8 cellular contexts compared by ENCODE assay signal in genomic region chr7:139358541-139359365, GRCh38. TPM values are rescaled to one million over a fixed set of nuclear protein-coding genes. Genes with fewer than 3 reads are reported as not detected.
DNase-seq lines count a peak whose midpoint lies in the region; ATAC-seq and TF ChIP-seq lines count a peak whose summit lies in the region.

No MANE protein-coding gene starts in this region.

- H3K27ac ChIP-seq in KOPT-K1 (ENCODE audit: low read depth, low read length, poor library complexity, severe bottlenecking): peak overlapping the region; percentile 90
- peak overlapping the region; percentile 99 for H3K27ac ChIP-seq in WERI-Rb-1
- H3K27ac ChIP-seq in mesenchymal stem cell (ENCODE audit: low read length, poor library complexity, severe bottlenecking): peak overlapping the region; percentile 100

- 7% methylated on average over 34 of the region's 39 CpGs for WGBS in mesenchymal stem cell

- H4K8ac ChIP-seq in mesenchymal stem cell (ENCODE audit: low read length): peak overlapping the region; percentile 27

- peaks cover 4% of the 10 kb centered on the region for H3K79me1 ChIP-seq in mesenchymal stem cell (replicated peaks; ENCODE audit: low read length, poor library complexity, severe bottlenecking)

- H3K4me2 ChIP-seq in mesenchymal stem cell (ENCODE audit: low read length, poor library complexity, severe bottlenecking): peak overlapping the region; percentile 77

- H3K27me3 ChIP-seq in WERI-Rb-1 (ENCODE audit: insufficient read depth, low read depth, severe bottlenecking): no peaks in the 10 kb centered on the region
- H3K27me3 ChIP-seq in mesenchymal stem cell (ENCODE audit: control insufficient read depth in 1 of 2, insufficient read depth in 1 of 2, low read length in 2 of 2): no peaks in the 10 kb centered on the region

- H2BK5ac ChIP-seq in mesenchymal stem cell (ENCODE audit: low read depth, low read length, poor library complexity, severe bottlenecking): peak overlapping the region; percentile 3

- DNase-seq in DMS53 (lab: John Stamatoyannopoulos, UW): peak; percentile 94
- peak; percentile 17 for DNase-seq in WERI-Rb-1
- DNase-seq in dermis blood vessel endothelial cell: peak; percentile 61
- peak; percentile 48 for DNase-seq in mesenchymal stem cell
- peak; percentile 39 for DNase-seq in stimulated activated naive CD8-positive, alpha-beta T cell treated with anti-CD3 and anti-CD28 coated beads, Interleukin-15, Interleukin-2, amounts not matched to agents 100 U/mL and 50 U/mL, for 24 hours
- no peak for DNase-seq in NCI-H1694 (lab: John Stamatoyannopoulos, UW)

- H3K4me1 ChIP-seq in mesenchymal stem cell (ENCODE audit: control insufficient read depth, insufficient read depth, low read depth, low read length): peaks cover 3% of the 10 kb centered on the region

- H2BK15ac ChIP-seq in mesenchymal stem cell (ENCODE audit: low read depth, poor library complexity, severe bottlenecking): peak overlapping the region; percentile 74

- no peak overlapping the region for H2AFZ ChIP-seq in mesenchymal stem cell (ENCODE audit: low read depth, low read length)

- peak overlapping the region in 1 of 2 experiments; percentile 9 for H3K23ac ChIP-seq in mesenchymal stem cell (ENCODE audit: low read length in 2 of 2)

- peak; percentile 8 for ATAC-seq in GM21423 (IDR thresholded peaks at IDR 0.05; ENCODE audit: unreplicated experiment)
- ATAC-seq in stimulated activated naive CD8-positive, alpha-beta T cell treated with anti-CD3 and anti-CD28 coated beads, Interleukin-15, Interleukin-2, amounts not matched to agents 100 U/mL and 50 U/mL, for 24 hours: peak; percentile 0

- no peak overlapping the region for H4K91ac ChIP-seq in mesenchymal stem cell (ENCODE audit: low read length)

- no peak overlapping the region for H2BK12ac ChIP-seq in mesenchymal stem cell (ENCODE audit: low read length in 2 of 2)

- H3K4me3 ChIP-seq in WERI-Rb-1 (ENCODE audit: low read depth, low read length) (peak overlapping the region; percentile 85), mesenchymal stem cell (ENCODE audit: insufficient read depth in 1 of 2, low read depth in 1 of 2, low read length in 2 of 2) (peak overlapping the region; percentile 82 to 98)

- H3K36me3 ChIP-seq in KOPT-K1 (ENCODE audit: insufficient read depth, low read length): peaks cover 19% of the 10 kb centered on the region
- peaks cover 22% of the 10 kb centered on the region for H3K36me3 ChIP-seq in WERI-Rb-1
- H3K36me3 ChIP-seq in mesenchymal stem cell (ENCODE audit: control insufficient read depth in 1 of 2, insufficient read depth in 2 of 2, low read depth in 1 of 2, low read length in 2 of 2): peaks cover 3 to 12% of the 10 kb centered on the region in 2 experiments

- no peak for TF ChIP-seq CTCF in WERI-Rb-1 (IDR thresholded peaks at IDR 0.05; ENCODE audit: low read depth, low read length)

- H2AK5ac ChIP-seq in mesenchymal stem cell (ENCODE audit: low read length, severe bottlenecking): no peak overlapping the region

- peak overlapping the region in 1 of 2 experiments; percentile 19 for H3K4ac ChIP-seq in mesenchymal stem cell (ENCODE audit: low read depth in 1 of 2, low read length in 2 of 2)

- H3K18ac ChIP-seq in mesenchymal stem cell (ENCODE audit: low read depth in 1 of 2, low read length in 2 of 2): peak overlapping the region; percentile 92 to 97

- H3K9ac ChIP-seq in mesenchymal stem cell (ENCODE audit: low read length): peak overlapping the region; percentile 98

- H3K14ac ChIP-seq in mesenchymal stem cell (ENCODE audit: low read length in 2 of 2): peak overlapping the region in 1 of 2 experiments; percentile 19

- H2BK120ac ChIP-seq in mesenchymal stem cell (ENCODE audit: low read depth, low read length): no peak overlapping the region

- H3K9me3 ChIP-seq in KOPT-K1 (ENCODE audit: insufficient read depth, low read length, poor library complexity, severe bottlenecking) (no peaks in the 10 kb centered on the region), WERI-Rb-1 (ENCODE audit: severe bottlenecking) (no peaks in the 10 kb centered on the region), mesenchymal stem cell (ENCODE audit: control insufficient read depth, low read length) (no peaks in the 10 kb centered on the region)

RNA-seq across cellular contexts. Expression of gene LUC7L2, which starts 0.9 kb away (rescaled TPM):
- 38.8 and 53.2 TPM in 2 replicates for total RNA-seq in dermis blood vessel endothelial cell
- polyA plus RNA-seq in mesenchymal stem cell (2013, experiment 1 of 2): 35.7 TPM
- 37.0 TPM for polyA plus RNA-seq in mesenchymal stem cell (2013, experiment 2 of 2)

RNA-seq across cellular contexts. Expression of gene FMC1, which starts 17.6 kb away (rescaled TPM):
- 6.3 and 9.7 TPM in 2 replicates for total RNA-seq in dermis blood vessel endothelial cell
- polyA plus RNA-seq in mesenchymal stem cell (2013, experiment 1 of 2): 32.5 TPM
- polyA plus RNA-seq in mesenchymal stem cell (2013, experiment 2 of 2): 31.7 TPM
